Comparison of ENCODE assay signal across 9 cellular contexts in the genomic region with DNA sequence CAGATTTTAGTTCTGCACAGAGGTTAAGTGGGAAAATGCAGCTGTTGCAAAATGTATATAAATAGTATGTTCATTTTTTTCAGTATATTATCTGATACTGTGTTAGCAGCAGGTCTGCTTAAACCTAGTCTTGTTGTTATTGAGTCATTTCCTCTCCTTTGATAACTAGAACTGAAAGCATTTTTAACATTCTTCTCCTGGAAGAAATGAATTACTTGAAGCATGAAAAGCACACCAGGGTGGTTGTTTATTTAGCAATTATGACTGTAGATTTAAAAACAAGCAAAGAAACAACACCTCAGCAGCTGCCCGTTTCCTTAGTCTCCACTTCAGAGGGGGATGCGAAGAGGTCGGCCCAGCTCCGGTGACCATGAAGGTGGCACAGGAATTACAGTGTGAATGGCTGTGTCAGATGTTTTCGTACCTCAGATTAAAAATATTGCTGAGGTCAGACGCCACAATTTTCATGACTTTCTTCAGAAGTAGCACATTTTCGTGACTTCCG. TPM values are rescaled to one million over a fixed set of nuclear protein-coding genes. Genes with fewer than 3 reads are reported as not detected.
DNase-seq lines count a peak whose midpoint lies in the region; ATAC-seq and TF ChIP-seq lines count a peak whose summit lies in the region.
"Had no signal": no experiment of that assay in that cellular context is flagged by ENCODE, and none has a peak within 500 bp of the region (broad histone marks: within the 10 kb centered on the region; RNA-seq: fewer than 3 reads in every experiment).

No MANE protein-coding gene starts in this region.

- H3K27ac ChIP-seq in ACC112 (ENCODE audit: low read depth, low read length) (peak overlapping the region; percentile 41), HEK293 (ENCODE audit: extremely low read depth, low read depth, low read length) (no peak overlapping the region), hepatocyte (peak overlapping the region; percentile 13), esophagus muscularis mucosa (replicated peaks in 1 of 4) (no peak overlapping the region)

- POLR2A ChIA-PET in HEK293 (lab: Yijun Ruan, JAX), result interaction anchor here (1.3 kb wide), 2 partner anchors 12 to 53 kb away, joined by 4 to 5 read pairs; a partner anchor contains a TSS

- H3K36me3 ChIP-seq in ACC112 (ENCODE audit: insufficient read depth, low read length), result 0 out of 2 replicates have a peak, but pooled peaks cover 6% of the 10 kb centered on the region
- peaks cover 0 to 45% of the 10 kb centered on the region in 2 experiments; a peak in 1 of 3 replicates for H3K36me3 ChIP-seq in HEK293 (ENCODE audit: control insufficient read depth in 2 of 2, insufficient read depth in 1 of 2, low read length in 2 of 2)
- H3K36me3 ChIP-seq in hepatocyte (replicated peaks; ENCODE audit: insufficient read depth, low read depth), result no peaks in the 10 kb centered on the region
- peaks cover 0 to 31% (median 11%) of the 10 kb centered on the region in 4 donors for H3K36me3 ChIP-seq in esophagus muscularis mucosa

- no peak for TF ChIP-seq POLR2A in esophagus muscularis mucosa (IDR thresholded peaks at IDR 0.05; ENCODE audit: low read depth)

- ATAC-seq in GM18861 (IDR thresholded peaks at IDR 0.05; ENCODE audit: unreplicated experiment), result no peak

- DNase-seq in activated CD4-positive, alpha-beta T cell treated with anti-CD3 and anti-CD28 coated beads, Interleukin-2, amount 50 U/mL, for 1 hour, result peak; percentile 5
- no peak for DNase-seq in hepatocyte (ENCODE audit: low spot score)
- DNase-seq in NOMO-1 (lab: John Stamatoyannopoulos, UW; ENCODE audit: unreplicated experiment in 2 of 2), result no peak
- DNase-seq in NCI-H1930 (lab: John Stamatoyannopoulos, UW), result no peak
- DNase-seq in esophagus muscularis mucosa (ENCODE audit: extremely low spot score), result no peak
- DNase-seq: naive B cell had no signal

- H3K4me1 ChIP-seq in ACC112 (ENCODE audit: control insufficient read depth, insufficient read depth, low read length, unreplicated experiment) (peaks cover 34% of the 10 kb centered on the region), HEK293 (ENCODE audit: control insufficient read depth, insufficient read depth, low read length) (peaks cover 4% of the 10 kb centered on the region; the same call in 1 of the 2 replicates), hepatocyte (ENCODE audit: insufficient read depth) (peaks cover 25% of the 10 kb centered on the region), esophagus muscularis mucosa (peaks cover 9 to 15% (median 14%) of the 10 kb centered on the region in 4 donors)

- no peak for TF ChIP-seq EP300 in esophagus muscularis mucosa (IDR thresholded peaks at IDR 0.05)

- intact Hi-C loops in esophagus muscularis mucosa (cut with DNase I), result no loop called here

- CTCF ChIA-PET in HEK293 (lab: Yijun Ruan, JAX), result interaction anchor here (0.6 to 4.1 kb wide), 8 partner anchors 11 to 144 kb away, joined by 3 to 45 read pairs (median 3); no protein-coding TSS in a partner anchor

- H3K9me3 ChIP-seq in HEK293 (ENCODE audit: control insufficient read depth, insufficient read depth, low read depth, low read length), result no peaks in the 10 kb centered on the region
- H3K9me3 ChIP-seq in hepatocyte (ENCODE audit: low read depth), result no peaks in the 10 kb centered on the region
- no peaks in the 10 kb centered on the region for H3K9me3 ChIP-seq in esophagus muscularis mucosa

- 83% methylated on average over 8 of the region's 8 CpGs for WGBS in hepatocyte (ENCODE audit: low lambda C conversion rate, missing lambda C conversion rate)
- WGBS in esophagus muscularis mucosa, result 91% methylated on average over 8 of the region's 8 CpGs

- H3K9me2 ChIP-seq in hepatocyte (replicated peaks; ENCODE audit: insufficient read depth), result no peaks in the 10 kb centered on the region

- H3K27me3 ChIP-seq in ACC112 (ENCODE audit: insufficient read depth, low read length) (no peaks in the 10 kb centered on the region), hepatocyte (no peaks in the 10 kb centered on the region), esophagus muscularis mucosa (no peaks in the 10 kb centered on the region)

- peak overlapping the region; percentile 75 for H3K4me3 ChIP-seq in ACC112 (ENCODE audit: low read depth, low read length)
- no peak overlapping the region for H3K4me3 ChIP-seq in HEK293 (ENCODE audit: low read depth, low read length)
- H3K4me3 ChIP-seq in hepatocyte, result no peak overlapping the region
- H3K4me3 ChIP-seq in esophagus muscularis mucosa, result peak overlapping the region in 1 of 4 donors; percentile 54

- no peak overlapping the region for H3K4me2 ChIP-seq in hepatocyte

- TF ChIP-seq CTCF in HEK293 (tag by site-specific recombination; IDR thresholded peaks at IDR 0.05) (no peak), hepatocyte (IDR thresholded peaks at IDR 0.05; ENCODE audit: poor library complexity) (no peak), esophagus muscularis mucosa (IDR thresholded peaks at IDR 0.05) (no peak)

- peaks cover 20% of the 10 kb centered on the region for H3K79me2 ChIP-seq in ACC112 (ENCODE audit: control insufficient read depth, insufficient read depth, low read length, unreplicated experiment)
- H3K79me2 ChIP-seq in hepatocyte, result no peaks in the 10 kb centered on the region

- no peaks in the 10 kb centered on the region for H4K20me1 ChIP-seq in hepatocyte (ENCODE audit: insufficient read depth, poor library complexity, severe bottlenecking)

- H2AFZ ChIP-seq in ACC112 (ENCODE audit: low read length, unreplicated experiment) (no peak overlapping the region), hepatocyte (no peak overlapping the region)

TF ChIP-seq in HEK293, 187 proteins besides CTCF, POLR2A, EP300 and RAD21 (continues in another document):
- TF ChIP-seq ZBTB48 (tag by site-specific recombination; IDR thresholded peaks at IDR 0.05), result no peak
- no peak for TF ChIP-seq ZNF658 (tag by site-specific recombination; IDR thresholded peaks at IDR 0.05)
- TF ChIP-seq TRIM28 (IDR thresholded peaks at IDR 0.05; ENCODE audit: borderline replicate concordance, low read length), result peak; percentile 83
- no peak for TF ChIP-seq GFI1B (tag by site-specific recombination; IDR thresholded peaks at IDR 0.05)
- TF ChIP-seq OSR2 (tag by site-specific recombination; IDR thresholded peaks at IDR 0.05), result peak; percentile 27; the same call in 1 of the 2 replicates
- no peak for TF ChIP-seq ZXDB (tag by site-specific recombination; IDR thresholded peaks at IDR 0.05)
- TF ChIP-seq ZNF266 (tag by site-specific recombination; IDR thresholded peaks at IDR 0.05; ENCODE audit: low read depth), result no peak
- peak; percentile 83 for TF ChIP-seq ZNF24 (tag by site-specific recombination; IDR thresholded peaks at IDR 0.05)
- TF ChIP-seq ZNF221 (tag by site-specific recombination; IDR thresholded peaks at IDR 0.05; ENCODE audit: borderline replicate concordance), result no peak
- TF ChIP-seq TCF7L2 (IDR thresholded peaks at IDR 0.05; ENCODE audit: borderline replicate concordance, low read depth, low read length), result peak; percentile 34; the same call in 1 of the 2 replicates
- no peak for TF ChIP-seq ZNF777 (tag by site-specific recombination; IDR thresholded peaks at IDR 0.05; ENCODE audit: borderline replicate concordance)
- TF ChIP-seq, protein P1, sequence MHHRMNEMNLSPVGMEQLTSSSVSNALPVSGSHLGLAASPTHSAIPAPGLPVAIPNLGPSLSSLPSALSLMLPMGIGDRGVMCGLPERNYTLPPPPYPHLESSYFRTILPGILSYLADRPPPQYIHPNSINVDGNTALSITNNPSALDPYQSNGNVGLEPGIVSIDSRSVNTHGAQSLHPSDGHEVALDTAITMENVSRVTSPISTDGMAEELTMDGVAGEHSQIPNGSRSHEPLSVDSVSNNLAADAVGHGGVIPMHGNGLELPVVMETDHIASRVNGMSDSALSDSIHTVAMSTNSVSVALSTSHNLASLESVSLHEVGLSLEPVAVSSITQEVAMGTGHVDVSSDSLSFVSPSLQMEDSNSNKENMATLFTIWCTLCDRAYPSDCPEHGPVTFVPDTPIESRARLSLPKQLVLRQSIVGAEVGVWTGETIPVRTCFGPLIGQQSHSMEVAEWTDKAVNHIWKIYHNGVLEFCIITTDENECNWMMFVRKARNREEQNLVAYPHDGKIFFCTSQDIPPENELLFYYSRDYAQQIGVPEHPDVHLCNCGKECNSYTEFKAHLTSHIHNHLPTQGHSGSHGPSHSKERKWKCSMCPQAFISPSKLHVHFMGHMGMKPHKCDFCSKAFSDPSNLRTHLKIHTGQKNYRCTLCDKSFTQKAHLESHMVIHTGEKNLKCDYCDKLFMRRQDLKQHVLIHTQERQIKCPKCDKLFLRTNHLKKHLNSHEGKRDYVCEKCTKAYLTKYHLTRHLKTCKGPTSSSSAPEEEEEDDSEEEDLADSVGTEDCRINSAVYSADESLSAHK (tag by site-specific recombination; IDR thresholded peaks at IDR 0.05), result no peak
- no peak for TF ChIP-seq ZNF37A (tag by site-specific recombination; IDR thresholded peaks at IDR 0.05)
- TF ChIP-seq, protein P2, sequence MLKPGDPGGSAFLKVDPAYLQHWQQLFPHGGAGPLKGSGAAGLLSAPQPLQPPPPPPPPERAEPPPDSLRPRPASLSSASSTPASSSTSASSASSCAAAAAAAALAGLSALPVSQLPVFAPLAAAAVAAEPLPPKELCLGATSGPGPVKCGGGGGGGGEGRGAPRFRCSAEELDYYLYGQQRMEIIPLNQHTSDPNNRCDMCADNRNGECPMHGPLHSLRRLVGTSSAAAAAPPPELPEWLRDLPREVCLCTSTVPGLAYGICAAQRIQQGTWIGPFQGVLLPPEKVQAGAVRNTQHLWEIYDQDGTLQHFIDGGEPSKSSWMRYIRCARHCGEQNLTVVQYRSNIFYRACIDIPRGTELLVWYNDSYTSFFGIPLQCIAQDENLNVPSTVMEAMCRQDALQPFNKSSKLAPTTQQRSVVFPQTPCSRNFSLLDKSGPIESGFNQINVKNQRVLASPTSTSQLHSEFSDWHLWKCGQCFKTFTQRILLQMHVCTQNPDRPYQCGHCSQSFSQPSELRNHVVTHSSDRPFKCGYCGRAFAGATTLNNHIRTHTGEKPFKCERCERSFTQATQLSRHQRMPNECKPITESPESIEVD (tag by site-specific recombination; IDR thresholded peaks at IDR 0.05), result peak; percentile 78
- TF ChIP-seq ZNF544 (tag by site-specific recombination; IDR thresholded peaks at IDR 0.05), result no peak
- no peak for TF ChIP-seq SCRT1 (tag by site-specific recombination; IDR thresholded peaks at IDR 0.05; ENCODE audit: borderline replicate concordance)
- no peak for TF ChIP-seq ZNF510 (tag by site-specific recombination; IDR thresholded peaks at IDR 0.05; ENCODE audit: insufficient replicate concordance)
- TF ChIP-seq YY1 (tag by site-specific recombination; IDR thresholded peaks at IDR 0.05), result no peak
- no peak for TF ChIP-seq ZNF561 (tag by site-specific recombination; IDR thresholded peaks at IDR 0.05; ENCODE audit: borderline replicate concordance)
- TF ChIP-seq ZNF433 (tag by site-specific recombination; IDR thresholded peaks at IDR 0.05; ENCODE audit: low read depth), result no peak
- no peak for TF ChIP-seq ZNF837 (tag by site-specific recombination; IDR thresholded peaks at IDR 0.05)

RNA-seq across cellular contexts. Expression of a gene that starts 53.5 kb away (rescaled TPM):
- total RNA-seq in hepatocyte (39.5 and 40.8 TPM in 2 replicates), esophagus muscularis mucosa (10 to 100 TPM; 18.8 to 25.7 (median 22.8) TPM)
- polyA plus RNA-seq in hepatocyte, result 18.2 and 19.7 TPM in 2 replicates

Comparison
In these comparisons a context has a peak if more than half of its experiments do, and no peak if none do; other contexts are left out.
1. H3K27ac ChIP-seq: peak in ACC112 (single experiment) and hepatocyte (single experiment); none in HEK293 (single experiment) and esophagus muscularis mucosa (0 of 4).